In genomic region chr17:48123111-48123510, GRCh38 we compare ENCODE assay signal across 17 cellular contexts. TPM values are rescaled to one million over a fixed set of nuclear protein-coding genes. Genes with fewer than 3 reads are reported as not detected.
A peak's percentile ranks its signal among the peaks of the same experiment; 100 is the strongest.
DNase-seq lines count a peak whose midpoint lies in the region; ATAC-seq, FAIRE-seq and TF ChIP-seq lines count a peak whose summit lies in the region.
"Had no signal": no experiment of that assay in that cellular context is flagged by ENCODE, and none has a peak within 500 bp of the region (broad histone marks: within the 10 kb centered on the region; RNA-seq: fewer than 3 reads in every experiment).

No MANE protein-coding gene starts in this region.

- H3K56ac ChIP-seq in mesendoderm (ENCODE audit: low read length): no peak overlapping the region

- SMC1A ChIA-PET in GM12878 (lab: Charles Lee; ENCODE audit: uncharacterized antibody, unreplicated experiment): interaction anchor here (0.9 to 16.1 kb wide), 6 partner anchors 9 to 45 kb away, joined by 3 to 205 read pairs (median 7); partner anchors contain the start of gene SNX11

- no peak overlapping the region for H2BK15ac ChIP-seq in mesendoderm (replicated peaks; ENCODE audit: low read depth)

- no peaks in the 10 kb centered on the region for H3K27me3 ChIP-seq in GM12878 (replicated peaks in 1 of 2; ENCODE audit: control insufficient read depth in 2 of 2, insufficient read depth in 2 of 2, low read length in 1 of 2)
- H3K27me3 ChIP-seq in mesendoderm (ENCODE audit: insufficient read depth, low read length, poor library complexity): no peaks in the 10 kb centered on the region
- no peaks in the 10 kb centered on the region for H3K27me3 ChIP-seq in osteoblast (ENCODE audit: insufficient read depth, low read length)

- in situ Hi-C loops in GM12878 (cut with MboI): no loop called here

- peaks cover 9 to 10% of the 10 kb centered on the region in 2 donors for H3K4me1 Mint-ChIP-seq in natural killer cell treated with Interleukin-12 subunit alpha and Interleukin-12 subunit beta and Interleukin-15 and Interleukin-18, amount 100 ng/mL, for 72 hours (ENCODE audit: low read depth in 2 of 2)
- no peaks in the 10 kb centered on the region for H3K4me1 Mint-ChIP-seq in natural killer cell

- TF ChIP-seq RAD21 in GM12878 (IDR thresholded peaks at IDR 0.05; ENCODE audit: insufficient read depth, low read depth, low read length): no peak

- H3K79me2 ChIP-seq in GM12878 (ENCODE audit: control insufficient read depth, insufficient read depth, low read length): peaks cover 4% of the 10 kb centered on the region
- H3K79me2 ChIP-seq in mesendoderm (ENCODE audit: control insufficient read depth, insufficient read depth, low read length): no peaks in the 10 kb centered on the region
- no peaks in the 10 kb centered on the region for H3K79me2 ChIP-seq in osteoblast (ENCODE audit: insufficient read depth, low read length)

- peaks cover 13% of the 10 kb centered on the region for H3K36me3 Mint-ChIP-seq in natural killer cell treated with Interleukin-12 subunit alpha and Interleukin-12 subunit beta and Interleukin-15 and Interleukin-18, amount 100 ng/mL, for 72 hours
- no peaks in the 10 kb centered on the region for H3K36me3 Mint-ChIP-seq in natural killer cell

- CTCF ChIA-PET in GM12878 (lab: Yijun Ruan, JAX): interaction anchor here (0.6 to 33.4 kb wide), 9 partner anchors 8 to 152 kb away, joined by 3 to 525 read pairs (median 7); partner anchors contain the start of gene CDK5RAP3

- ATAC-seq in natural killer cell treated with Interleukin-12 subunit alpha and Interleukin-12 subunit beta and Interleukin-15 and Interleukin-18, amount 100 ng/mL, for 72 hours: no peak
- ATAC-seq in natural killer cell: no peak
- no peak for ATAC-seq in GM12878
- ATAC-seq: HepG2, left cardiac atrium, right cardiac atrium had no signal

- H3K36me3 ChIP-seq in GM12878 (ENCODE audit: control insufficient read depth in 2 of 2, insufficient read depth in 2 of 2, low read length in 1 of 2) (peaks cover 26 to 31% of the 10 kb centered on the region in 2 experiments), mesendoderm (ENCODE audit: control insufficient read depth, insufficient read depth, low read length) (peaks cover 3% of the 10 kb centered on the region), osteoblast (ENCODE audit: insufficient read depth, low read length) (peaks cover 42% of the 10 kb centered on the region)

- no peak overlapping the region for H3K23ac ChIP-seq in mesendoderm (ENCODE audit: low read length)

- H3K4ac ChIP-seq in mesendoderm (ENCODE audit: low read depth, low read length): no peak overlapping the region

- no peak overlapping the region for H4K8ac ChIP-seq in mesendoderm (ENCODE audit: low read depth, low read length)

- no peak for FAIRE-seq in GM12878 (lab: Jason Lieb, UNC)
- FAIRE-seq: bronchial epithelial cell, HepG2 had no signal

- peaks cover 2% of the 10 kb centered on the region; the same call in 1 of the 2 replicates for H4K20me1 ChIP-seq in GM12878 (ENCODE audit: control insufficient read depth, insufficient read depth)
- no peaks in the 10 kb centered on the region for H4K20me1 ChIP-seq in osteoblast (ENCODE audit: insufficient read depth, low read length)

- H2AK5ac ChIP-seq in mesendoderm (ENCODE audit: low read length): no peak overlapping the region

- BruUV-seq in GM12878 (replicated peaks; lab: Mats Ljungman, UMichigan): no TSS peak

- H2BK5ac ChIP-seq in mesendoderm (ENCODE audit: low read length): no peak overlapping the region

- H3K9ac ChIP-seq in GM12878 (ENCODE audit: control insufficient read depth, insufficient read depth, low read length): no peak overlapping the region
- no peak overlapping the region for H3K9ac ChIP-seq in mesendoderm (ENCODE audit: low read length)

- TF ChIP-seq EP300 in GM12878 (IDR thresholded peaks at IDR 0.05; ENCODE audit: borderline replicate concordance in 1 of 2, control insufficient read depth in 1 of 2, low read depth in 2 of 2, low read length in 2 of 2): no peak

- H3K4me2 ChIP-seq in GM12878 (ENCODE audit: control insufficient read depth, insufficient read depth) (no peak overlapping the region), mesendoderm (ENCODE audit: low read length) (no peak overlapping the region), osteoblast (ENCODE audit: insufficient read depth, low read length) (no peak overlapping the region)

- H3K79me1 ChIP-seq in mesendoderm (ENCODE audit: low read length): no peaks in the 10 kb centered on the region

- WGBS in GM12878 (ENCODE audit: insufficient coverage, insufficient replicate concordance, low lambda C conversion rate, missing lambda C conversion rate): 87% methylated on average over 6 of the region's 6 CpGs
- no CpG with 5 or more reads among the region's 6 CpGs for WGBS in mesendoderm (ENCODE audit: extremely low coverage, insufficient coverage, low lambda C conversion rate)
- WGBS in lower leg skin, 2 donors: 78 to 85% methylated on average over 6 of the region's 6 CpGs

- H2AFZ ChIP-seq in GM12878 (ENCODE audit: control insufficient read depth, low read depth, low read length) (no peak overlapping the region), osteoblast (ENCODE audit: low read length) (no peak overlapping the region)

- peak overlapping the region; percentile 35 to 37 for H3K27ac Mint-ChIP-seq in natural killer cell treated with Interleukin-12 subunit alpha and Interleukin-12 subunit beta and Interleukin-15 and Interleukin-18, amount 100 ng/mL, for 72 hours
- no peak overlapping the region for H3K27ac Mint-ChIP-seq in natural killer cell

- no peak for DNase-seq in natural killer cell treated with Interleukin-12 subunit alpha and Interleukin-12 subunit beta and Interleukin-15 and Interleukin-18, amount 100 ng/mL, for 72 hours (ENCODE audit: low spot score)
- DNase-seq in natural killer cell: no peak
- DNase-seq in GM12878 (ENCODE audit: low read depth, low spot score): no peak
- peak; percentile 37 for DNase-seq in mesendoderm
- DNase-seq in osteoblast (ENCODE audit: insufficient read length, low spot score, missing footprints): no peak
- DNase-seq in activated CD4-positive, CD25-positive, alpha-beta regulatory T cell treated with anti-CD3 and anti-CD28 coated beads, Interleukin-2, amount 50 U/mL, for 72 hours: no peak
- DNase-seq in lower leg skin (ENCODE audit: low spot score in 2 of 2): no peak
- DNase-seq: activated CD8-positive, alpha-beta memory T cell treated with anti-CD3 and anti-CD28 coated beads, Interleukin-2, amount 50 U/mL, for 4 hours; effector memory CD4-positive, alpha-beta T cell; left cardiac atrium; NCI-H2081; right cardiac atrium; Right ventricle myocardium superior had no signal

- RAD21 ChIA-PET in GM12878 (lab: Charles Lee; ENCODE audit: unreplicated experiment): interaction anchor here (1.3 to 6.1 kb wide), 4 partner anchors 10 to 470 kb away, joined by 3 to 43 read pairs (median 14); partner anchors contain the start of gene HOXB5

- H3K27ac ChIP-seq in GM12878 (ENCODE audit: control insufficient read depth, insufficient read depth): no peak overlapping the region
- H3K27ac ChIP-seq in mesendoderm (ENCODE audit: low read depth, low read length): no peak overlapping the region
- H3K27ac ChIP-seq in temporal lobe (ENCODE audit: low read depth, low read length): peak overlapping the region; percentile 96
- H3K27ac ChIP-seq in osteoblast (ENCODE audit: low read depth, low read length): no peak overlapping the region

- intact Hi-C loops in natural killer cell (cut with micrococcal nuclease): no loop called here
- intact Hi-C loops in GM12878 (cut with micrococcal nuclease; ENCODE audit: unreplicated experiment): no loop called here
- intact Hi-C loops in lower leg skin (cut with DNase I; ENCODE audit: low total_unique reads): loop anchor here (10.0 kb wide), 1 partner anchor 98 kb away; no protein-coding TSS in a partner anchor

- TF ChIP-seq POLR2A in GM12878 (IDR thresholded peaks at IDR 0.05; ENCODE audit: low read depth, low read length): no peak
- TF ChIP-seq POLR2A in lower leg skin (IDR thresholded peaks at IDR 0.05): no peak

- H3K9me3 ChIP-seq in GM12878 (replicated peaks; ENCODE audit: control insufficient read depth, insufficient read depth, low read length) (no peaks in the 10 kb centered on the region), osteoblast (ENCODE audit: low read depth, low read length) (no peaks in the 10 kb centered on the region)

- H3K9me3 Mint-ChIP-seq in natural killer cell treated with Interleukin-12 subunit alpha and Interleukin-12 subunit beta and Interleukin-15 and Interleukin-18, amount 100 ng/mL, for 72 hours: no peaks in the 10 kb centered on the region
- H3K9me3 Mint-ChIP-seq in natural killer cell: no peaks in the 10 kb centered on the region
- H3K9me3 Mint-ChIP-seq: activated naive CD4-positive, alpha-beta T cell treated with anti-CD3 and anti-CD28 coated beads, Interleukin-2, amount 50 U/mL, for 72 hours had no signal

- no peak overlapping the region for H4K5ac ChIP-seq in mesendoderm (ENCODE audit: low read length)

- H3K4me3 ChIP-seq in GM12878: no peak overlapping the region
- H3K4me3 ChIP-seq in mesendoderm (ENCODE audit: low read length): no peak overlapping the region
- no peak overlapping the region for H3K4me3 ChIP-seq in osteoblast (ENCODE audit: insufficient read depth, low read length)
- H3K4me3 ChIP-seq in lower leg skin (ENCODE audit: low read depth, poor library complexity, severe bottlenecking): no peak overlapping the region

- H3K4me1 ChIP-seq in GM12878 (ENCODE audit: control insufficient read depth, insufficient read depth, low read length): no peaks in the 10 kb centered on the region
- H3K4me1 ChIP-seq in mesendoderm (ENCODE audit: control insufficient read depth, low read depth, low read length): no peaks in the 10 kb centered on the region
- peaks cover 9% of the 10 kb centered on the region for H3K4me1 ChIP-seq in osteoblast (ENCODE audit: insufficient read depth, low read length)

- no peak overlapping the region for H3K18ac ChIP-seq in mesendoderm (ENCODE audit: low read length)

- H2BK120ac ChIP-seq in mesendoderm (ENCODE audit: low read depth, low read length): no peak overlapping the region

- no peak for TF ChIP-seq CTCF in natural killer cell (IDR thresholded peaks at IDR 0.05)
- no peak for TF ChIP-seq CTCF in GM12878 (IDR thresholded peaks at IDR 0.05 in 2 of 3, conservative IDR thresholded peaks at IDR 0.05 in 1 of 3; ENCODE audit: control insufficient read depth in 2 of 3, extremely low read depth in 1 of 3, insufficient read depth in 1 of 3, low read depth in 3 of 3, low read length in 3 of 3)
- no peak for TF ChIP-seq CTCF in osteoblast (IDR thresholded peaks at IDR 0.05; ENCODE audit: extremely low read depth, low read depth, low read length)
- TF ChIP-seq CTCF in lower leg skin (IDR thresholded peaks at IDR 0.05): no peak

- no peaks in the 10 kb centered on the region for H3K27me3 Mint-ChIP-seq in natural killer cell treated with Interleukin-12 subunit alpha and Interleukin-12 subunit beta and Interleukin-15 and Interleukin-18, amount 100 ng/mL, for 72 hours
- H3K27me3 Mint-ChIP-seq in natural killer cell (ENCODE audit: low read depth in 2 of 2): no peaks in the 10 kb centered on the region

- POLR2A ChIA-PET in GM12878 (lab: Charles Lee): interaction anchor here (0.6 to 3.0 kb wide), 6 partner anchors 8 to 20 kb away, joined by 3 to 20 read pairs (median 6); partner anchors contain the start of gene SNX11

- H3K4me3 Mint-ChIP-seq in natural killer cell treated with Interleukin-12 subunit alpha and Interleukin-12 subunit beta and Interleukin-15 and Interleukin-18, amount 100 ng/mL, for 72 hours: no peak overlapping the region
- no peak overlapping the region for H3K4me3 Mint-ChIP-seq in natural killer cell

RNA-seq across cellular contexts. Expression of gene SNX11, which starts 15.5 kb away (rescaled TPM):
- total RNA-seq in natural killer cell treated with Interleukin-12 subunit alpha and Interleukin-12 subunit beta and Interleukin-15 and Interleukin-18, amount 100 ng/mL, for 72 hours: 100 to 1,000 TPM in 1 of 2 donors, 10 to 100 TPM in 1; 82.2 to 164 TPM
- total RNA-seq in natural killer cell (10 to 100 TPM; 22.4 to 43.2 (median 33.2) TPM), GM12878 (2014; rRNA removed) (63.7 and 69.0 TPM in 2 replicates), GM12878 (2014; rRNA removed; fragmentation: Illumina TruSeq; extraction: Trizol) (62.3 and 63.1 TPM in 2 replicates), GM12878 (2021) (60.8 and 63.4 TPM in 2 replicates), temporal lobe (11.1 TPM), osteoblast (13.6 and 20.6 TPM in 2 replicates), lower leg skin (10 to 100 TPM; 11.1 to 15.7 (median 13.0) TPM)
- 99.3 and 112 TPM in 2 replicates for total RNA-seq in GM12878 (2013; cell fraction: nucleolus; rRNA removed)
- polyA plus RNA-seq in GM12878 (2011; ENCODE audit: low read depth): 61.3 TPM
- polyA plus RNA-seq in GM12878 (2011; rRNA removed) (116 and 127 TPM in 2 replicates), GM12878 (2014; fragmentation: Illumina TruSeq; extraction: Trizol) (66.0 and 77.8 TPM in 2 replicates), GM12878 (2014; fragmentation: Nextera tagmentation; extraction: Ambion mirVana) (10 to 100 TPM; 61.3 to 75.6 TPM), GM12878 (2014; rRNA removed) (60.9 and 64.2 TPM in 2 replicates), GM12878 (2016; fragmentation: Nextera tagmentation; extraction: Ambion mirVana) (10 to 100 TPM; 34.2 to 39.9 TPM)
- polyA plus RNA-seq in GM12878 (2011; cell fraction: cytosol; rRNA removed): 107 and 138 TPM in 2 replicates
- 75.2 and 94.2 TPM in 2 replicates for polyA plus RNA-seq in GM12878 (2011; cell fraction: nucleus; rRNA removed)
- polyA plus RNA-seq in GM12878 (2012): 52.4 and 59.0 TPM in 2 replicates
- 92.8 and 107 TPM in 2 replicates for polyA minus RNA-seq in GM12878 (2011; rRNA and poly(A)+ RNA removed)
- 31.8 and 40.1 TPM in 2 replicates for polyA minus RNA-seq in GM12878 (2011; cell fraction: cytosol; rRNA and poly(A)+ RNA removed)
- polyA minus RNA-seq in GM12878 (2011; cell fraction: nucleus; rRNA and poly(A)+ RNA removed): 31.7 and 39.3 TPM in 2 replicates
- polyA plus RNA-seq in mesendoderm (2013, experiment 1 of 2): 10.0 TPM
- polyA plus RNA-seq in mesendoderm (2013, experiment 2 of 2): 10.2 TPM

RNA-seq across cellular contexts. Expression of gene CBX1, which starts 21.8 kb away (rescaled TPM):
- 10 to 100 TPM; 51.8 to 58.5 TPM for total RNA-seq in natural killer cell treated with Interleukin-12 subunit alpha and Interleukin-12 subunit beta and Interleukin-15 and Interleukin-18, amount 100 ng/mL, for 72 hours
- total RNA-seq in natural killer cell: 10 to 100 TPM; 16.9 to 25.4 (median 22.6) TPM
- 12.3 and 13.8 TPM in 2 replicates for total RNA-seq in GM12878 (2013; cell fraction: nucleolus; rRNA removed)
- total RNA-seq in GM12878 (2014; rRNA removed): 46.1 and 48.2 TPM in 2 replicates
- total RNA-seq in GM12878 (2014; rRNA removed; fragmentation: Illumina TruSeq; extraction: Trizol): 76.7 and 76.9 TPM in 2 replicates
- 55.6 and 57.2 TPM in 2 replicates for total RNA-seq in GM12878 (2021)
- 43.2 TPM for polyA plus RNA-seq in GM12878 (2011; ENCODE audit: low read depth)
- polyA plus RNA-seq in GM12878 (2011; rRNA removed): 39.3 and 52.5 TPM in 2 replicates
- polyA plus RNA-seq in GM12878 (2011; cell fraction: cytosol; rRNA removed): 22.2 and 24.0 TPM in 2 replicates
- polyA plus RNA-seq in GM12878 (2011; cell fraction: nucleus; rRNA removed): 11.3 and 14.8 TPM in 2 replicates
- 52.7 and 64.5 TPM in 2 replicates for polyA plus RNA-seq in GM12878 (2012)
- 99.2 and 133 TPM in 2 replicates for polyA plus RNA-seq in GM12878 (2014; fragmentation: Illumina TruSeq; extraction: Trizol)
- 10 to 100 TPM; 11.8 to 20.3 TPM for polyA plus RNA-seq in GM12878 (2014; fragmentation: Nextera tagmentation; extraction: Ambion mirVana)
- 43.4 and 45.4 TPM in 2 replicates for polyA plus RNA-seq in GM12878 (2014; rRNA removed)
- 10 to 100 TPM; 36.6 to 41.6 TPM for polyA plus RNA-seq in GM12878 (2016; fragmentation: Nextera tagmentation; extraction: Ambion mirVana)
- 13.1 TPM in 2 replicates for polyA minus RNA-seq in GM12878 (2011; rRNA and poly(A)+ RNA removed)
- 10.4 and 11.5 TPM in 2 replicates for polyA minus RNA-seq in GM12878 (2011; cell fraction: cytosol; rRNA and poly(A)+ RNA removed)
- polyA minus RNA-seq in GM12878 (2011; cell fraction: nucleus; rRNA and poly(A)+ RNA removed): 3.0 and 5.5 TPM in 2 replicates
- 127 TPM for polyA plus RNA-seq in mesendoderm (2013, experiment 1 of 2)
- 125 TPM for polyA plus RNA-seq in mesendoderm (2013, experiment 2 of 2)
- 89.5 TPM for total RNA-seq in temporal lobe
- 29.5 and 30.0 TPM in 2 replicates for total RNA-seq in osteoblast
- 10 to 100 TPM; 23.2 to 33.5 (median 25.6) TPM for total RNA-seq in lower leg skin

Comparison
In these comparisons a context has a peak if more than half of its experiments do, and no peak if none do; other contexts are left out.
1. H3K27ac Mint-ChIP-seq: peak in natural killer cell treated with Interleukin-12 subunit alpha and Interleukin-12 subunit beta and Interleukin-15 and Interleukin-18, amount 100 ng/mL, for 72 hours (2 of 2); none in natural killer cell (0 of 2).